Comparison of ENCODE assay signal across 8 cellular contexts in the genomic region with DNA sequence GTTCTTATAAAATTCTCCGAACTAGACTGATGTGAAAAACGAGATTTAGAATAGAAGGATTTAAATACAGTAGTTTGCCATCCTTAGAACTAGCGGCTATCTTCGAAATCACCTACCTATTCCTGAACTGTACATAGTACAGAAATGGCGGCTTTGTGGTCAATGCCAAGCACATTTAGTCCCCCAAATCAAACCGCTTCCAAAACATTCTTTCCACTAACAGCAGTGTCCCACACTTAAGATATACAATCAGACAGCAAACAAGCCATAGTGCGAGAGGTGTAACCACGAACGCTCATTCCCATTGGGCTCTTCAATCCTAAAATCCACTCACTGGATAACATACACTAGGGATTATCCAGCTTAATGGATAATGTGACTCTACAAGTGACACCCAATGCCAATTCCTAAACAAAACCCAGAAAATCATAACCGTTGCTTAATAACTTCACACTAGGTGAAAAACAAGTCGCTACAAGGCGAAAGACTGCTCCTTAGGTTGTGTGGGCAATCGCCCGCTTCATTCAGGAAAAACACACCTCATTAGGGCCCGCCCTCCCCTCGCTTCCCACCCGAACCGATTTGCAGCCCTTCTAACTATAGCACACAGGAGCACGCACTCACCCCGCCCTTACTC. TPM values are rescaled to one million over a fixed set of nuclear protein-coding genes. Genes with fewer than 3 reads are reported as not detected.
DNase-seq lines count a peak whose midpoint lies in the region; ATAC-seq and TF ChIP-seq lines count a peak whose summit lies in the region.

No MANE protein-coding gene starts in this region.

- H3K4me1 Mint-ChIP-seq in activated T-cell treated with anti-CD3 and anti-CD28 coated beads, Interleukin-2, amount 50 U/mL, for 4 hours (ENCODE audit: low read depth): peaks cover 36% of the 10 kb centered on the region

- H3K4me3 Mint-ChIP-seq in activated T-cell treated with anti-CD3 and anti-CD28 coated beads, Interleukin-2, amount 50 U/mL, for 4 hours: peak overlapping the region; percentile 100

- H3K36me3 ChIP-seq in PC-3 (ENCODE audit: low read depth, low read length) (peaks cover 21% of the 10 kb centered on the region), colonic mucosa (no peaks in the 10 kb centered on the region), mesendoderm (ENCODE audit: control insufficient read depth, insufficient read depth, low read length) (no peaks in the 10 kb centered on the region)

- peak overlapping the region; percentile 99 for H3K18ac ChIP-seq in mesendoderm (ENCODE audit: low read length)

- CTCF ChIA-PET in PC-3 (lab: Charles Lee): interaction anchor here (0.6 kb wide), 1 partner anchor 100 kb away, joined by 4 read pairs; no protein-coding TSS in a partner anchor

- no peaks in the 10 kb centered on the region for H3K79me1 ChIP-seq in mesendoderm (ENCODE audit: low read length)

- H4K5ac ChIP-seq in mesendoderm (ENCODE audit: low read length): no peak overlapping the region

- peak overlapping the region; percentile 98 for H3K56ac ChIP-seq in mesendoderm (ENCODE audit: low read length)

- H3K9me2 ChIP-seq in PC-3 (replicated peaks; ENCODE audit: low read length): no peaks in the 10 kb centered on the region

- no CpG with 5 or more reads among the region's 20 CpGs for WGBS in mesendoderm (ENCODE audit: extremely low coverage, insufficient coverage, low lambda C conversion rate)

- no peak overlapping the region for H2BK15ac ChIP-seq in mesendoderm (replicated peaks; ENCODE audit: low read depth)

- DNase-seq in activated T-cell treated with anti-CD3 and anti-CD28 coated beads, Interleukin-2, amount 50 U/mL, for 4 hours: no peak
- DNase-seq in activated T-cell treated with anti-CD3 and anti-CD28 coated beads for 4 hours: no peak
- peak; percentile 5 for DNase-seq in PC-3
- DNase-seq in colonic mucosa: no peak
- DNase-seq in mesendoderm: no peak
- DNase-seq in midbrain (lab: John Stamatoyannopoulos, UW): no peak
- DNase-seq in middle frontal gyrus (ENCODE audit: extremely low spot score, low spot score): no peak

- POLR2A ChIA-PET in PC-3 (lab: Charles Lee; ENCODE audit: unreplicated experiment): no interaction called here

- H3K4ac ChIP-seq in mesendoderm (ENCODE audit: low read depth, low read length): no peak overlapping the region

- H3K9me3 ChIP-seq in PC-3 (ENCODE audit: low read length) (no peaks in the 10 kb centered on the region), colonic mucosa (no peaks in the 10 kb centered on the region)

- H3K23ac ChIP-seq in mesendoderm (ENCODE audit: low read length): no peak overlapping the region

- H3F3A ChIP-seq in PC-3 (ENCODE audit: low read length, unreplicated experiment): peaks cover 3% of the 10 kb centered on the region

- H3K27me3 Mint-ChIP-seq in activated T-cell treated with anti-CD3 and anti-CD28 coated beads, Interleukin-2, amount 50 U/mL, for 4 hours (ENCODE audit: low read depth): no peaks in the 10 kb centered on the region

- H2AK5ac ChIP-seq in mesendoderm (ENCODE audit: low read length): no peak overlapping the region

- intact Hi-C loops in PC-3 (cut with micrococcal nuclease) (loop anchor here (5.0 to 10.0 kb wide), 3 partner anchors 101 to 349 kb away; a partner anchor contains a TSS), colonic mucosa (cut with DNase I) (loop anchor here (5.0 to 10.0 kb wide), 2 partner anchors 64 to 129 kb away; a partner anchor contains a TSS)

- H3K4me2 ChIP-seq in PC-3 (ENCODE audit: low read length): peak overlapping the region; percentile 87
- H3K4me2 ChIP-seq in mesendoderm (ENCODE audit: low read length): peak overlapping the region; percentile 55

- ATAC-seq in activated T-cell treated with anti-CD3 and anti-CD28 coated beads, Interleukin-2, amount 50 U/mL, for 4 hours: no peak
- ATAC-seq in PC-3: no peak
- ATAC-seq in GM21367 (IDR thresholded peaks at IDR 0.05; ENCODE audit: unreplicated experiment): no peak

- peaks cover 5% of the 10 kb centered on the region for H3K36me3 Mint-ChIP-seq in activated T-cell treated with anti-CD3 and anti-CD28 coated beads, Interleukin-2, amount 50 U/mL, for 4 hours (ENCODE audit: insufficient read depth)

- H3K9me3 Mint-ChIP-seq in activated T-cell treated with anti-CD3 and anti-CD28 coated beads, Interleukin-2, amount 50 U/mL, for 4 hours: no peaks in the 10 kb centered on the region

- H4K8ac ChIP-seq in mesendoderm (ENCODE audit: low read depth, low read length): no peak overlapping the region

- peak overlapping the region; percentile 98 for H3K9ac ChIP-seq in PC-3 (ENCODE audit: low read length)
- peak overlapping the region; percentile 84 to 93 for H3K9ac ChIP-seq in colonic mucosa (ENCODE audit: low read depth in 2 of 2, low read length in 2 of 2)
- peak overlapping the region; percentile 99 for H3K9ac ChIP-seq in mesendoderm (ENCODE audit: low read length)

- H3K27me3 ChIP-seq in PC-3 (ENCODE audit: low read length) (no peaks in the 10 kb centered on the region), colonic mucosa (no peaks in the 10 kb centered on the region), mesendoderm (ENCODE audit: insufficient read depth, low read length, poor library complexity) (no peaks in the 10 kb centered on the region)

- H3K27ac ChIP-seq in PC-3 (ENCODE audit: low read length): peak overlapping the region; percentile 93
- H3K27ac ChIP-seq in colonic mucosa: peak overlapping the region; percentile 87
- peak overlapping the region; percentile 95 for H3K27ac ChIP-seq in mesendoderm (ENCODE audit: low read depth, low read length)

- H3K4me1 ChIP-seq in PC-3 (ENCODE audit: insufficient read depth, low read length): peaks cover 28% of the 10 kb centered on the region
- no peaks in the 10 kb centered on the region for H3K4me1 ChIP-seq in colonic mucosa
- peaks cover 5% of the 10 kb centered on the region for H3K4me1 ChIP-seq in mesendoderm (ENCODE audit: control insufficient read depth, low read depth, low read length)

- TSS peak; percentile 30 for BruUV-seq in PC-3 (replicated peaks; lab: Mats Ljungman, UMichigan)

- H2AFZ ChIP-seq in PC-3 (ENCODE audit: low read length): no peak overlapping the region

- H3K79me2 ChIP-seq in PC-3 (ENCODE audit: low read length) (peaks cover 69% of the 10 kb centered on the region), mesendoderm (ENCODE audit: control insufficient read depth, insufficient read depth, low read length) (peaks cover 54% of the 10 kb centered on the region)

- no peak overlapping the region for H2BK120ac ChIP-seq in mesendoderm (ENCODE audit: low read depth, low read length)

- H2BK5ac ChIP-seq in mesendoderm (ENCODE audit: low read length): no peak overlapping the region

- H4K20me1 ChIP-seq in PC-3 (ENCODE audit: low read length): peaks cover 48% of the 10 kb centered on the region

- TF ChIP-seq CTCF in PC-3 (conservative IDR thresholded peaks at IDR 0.05; ENCODE audit: low read depth, low read length) (no peak), colonic mucosa (IDR thresholded peaks at IDR 0.05) (no peak)

- peak overlapping the region; percentile 94 for H3K4me3 ChIP-seq in PC-3 (ENCODE audit: low read length)
- peak overlapping the region; percentile 46 for H3K4me3 ChIP-seq in colonic mucosa
- H3K4me3 ChIP-seq in mesendoderm (ENCODE audit: low read length): peak overlapping the region; percentile 99

RNA-seq across cellular contexts. Expression of a gene that starts 2.0 kb away (rescaled TPM):
- 100 to 1,000 TPM; 184 to 211 (median 196) TPM for total RNA-seq in activated T-cell treated with anti-CD3 and anti-CD28 coated beads, Interleukin-2, amount 50 U/mL, for 4 hours
- total RNA-seq in PC-3 (2014; rRNA removed) (138 and 170 TPM in 2 replicates), colonic mucosa (100 to 1,000 TPM in 1 of 2 donors, 10 to 100 TPM in 1; 84.4 to 152 TPM)
- polyA plus RNA-seq in mesendoderm (2013, experiment 1 of 2): 155 TPM
- polyA plus RNA-seq in mesendoderm (2013, experiment 2 of 2): 153 TPM

Comparison
In these comparisons a context has a peak if more than half of its experiments do, and no peak if none do; other contexts are left out.
1. H3K4me3 ChIP-seq: peak in every context shown above with its lines; median percentile 99 in mesendoderm; 94 in PC-3; 46 in colonic mucosa.